ENCODE assay signal across 17 cellular contexts in the genomic region with DNA sequence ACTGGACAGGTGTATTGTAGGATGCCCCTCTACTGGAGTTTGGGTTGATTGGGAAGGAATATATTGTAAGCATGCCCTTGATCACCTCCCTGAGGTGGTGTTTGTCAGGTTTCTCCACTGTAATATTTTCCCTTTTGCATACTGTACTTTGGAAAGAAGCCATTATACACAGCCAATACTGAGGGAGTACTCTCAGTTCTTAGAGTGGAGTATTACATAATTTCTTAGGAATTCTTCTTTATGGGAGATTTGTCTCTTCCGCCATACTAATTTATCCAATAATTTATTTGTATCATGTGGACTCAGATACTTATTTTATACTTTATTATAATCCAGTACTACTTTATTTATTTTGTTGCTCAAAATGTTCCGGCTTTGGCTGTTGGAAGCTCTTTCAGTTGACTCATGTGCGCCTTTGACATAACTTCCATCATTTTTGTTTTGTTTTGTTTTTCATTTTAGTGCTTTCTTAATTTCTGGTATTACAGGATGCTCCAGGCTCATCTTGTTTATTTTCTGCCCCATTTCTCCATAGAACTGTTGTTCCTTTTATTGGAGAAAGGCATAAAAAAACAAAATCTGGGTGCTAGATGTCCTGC. TPM values are rescaled to one million over a fixed set of nuclear protein-coding genes. Genes with fewer than 3 reads are reported as not detected.
DNase-seq lines count a peak whose midpoint lies in the region; ATAC-seq and TF ChIP-seq lines count a peak whose summit lies in the region.
"Had no signal": no experiment of that assay in that cellular context is flagged by ENCODE, and none has a peak within 500 bp of the region (broad histone marks: within the 10 kb centered on the region; RNA-seq: fewer than 3 reads in every experiment).

No MANE protein-coding gene starts in this region.

- H3K9me3 Mint-ChIP-seq in chondrocyte (ENCODE audit: low read depth) (peaks cover 5% of the 10 kb centered on the region), mesothelial cell of epicardium (peaks cover 21% of the 10 kb centered on the region), T-cell (no peaks in the 10 kb centered on the region)
- H3K9me3 Mint-ChIP-seq: effector memory CD8-positive, alpha-beta T cell; WTC11 had no signal

- peaks cover 73% of the 10 kb centered on the region for H3K4me1 Mint-ChIP-seq in chondrocyte (ENCODE audit: low read depth)
- peaks cover 35% of the 10 kb centered on the region for H3K4me1 Mint-ChIP-seq in mesothelial cell of epicardium
- H3K4me1 Mint-ChIP-seq in T-cell, result peaks cover 82 to 92% (median 84%) of the 10 kb centered on the region in 3 donors

- H3K27me3 Mint-ChIP-seq in chondrocyte (ENCODE audit: low read depth), result no peaks in the 10 kb centered on the region
- H3K27me3 Mint-ChIP-seq in mesothelial cell of epicardium (ENCODE audit: low read depth), result no peaks in the 10 kb centered on the region
- H3K27me3 Mint-ChIP-seq in T-cell, result no peaks in the 10 kb centered on the region
- H3K27me3 Mint-ChIP-seq: effector memory CD8-positive, alpha-beta T cell had no signal

- CTCF ChIA-PET in T-cell (lab: Charles Lee), result no interaction called here

- peak; percentile 52 for ATAC-seq in left ventricle myocardium superior
- no peak for ATAC-seq in Right ventricle myocardium superior (ENCODE audit: poor library complexity)
- ATAC-seq in T-cell (replicated peaks in 1 of 4), result no peak
- no peak for ATAC-seq in HG03571 (IDR thresholded peaks at IDR 0.05; ENCODE audit: unreplicated experiment)
- ATAC-seq: effector memory CD8-positive, alpha-beta T cell had no signal

- H3K36me3 Mint-ChIP-seq in chondrocyte (ENCODE audit: low read depth) (no peaks in the 10 kb centered on the region), mesothelial cell of epicardium (peaks cover 10% of the 10 kb centered on the region), T-cell (peaks cover 6% of the 10 kb centered on the region)
- H3K36me3 Mint-ChIP-seq: WTC11 had no signal

- no peak overlapping the region for H3K4me3 Mint-ChIP-seq in chondrocyte (ENCODE audit: unreplicated experiment)
- H3K4me3 Mint-ChIP-seq in mesothelial cell of epicardium, result no peak overlapping the region
- no peak overlapping the region for H3K4me3 Mint-ChIP-seq in T-cell
- H3K4me3 Mint-ChIP-seq: effector memory CD8-positive, alpha-beta T cell; WTC11 had no signal

- POLR2A ChIA-PET in T-cell (lab: Charles Lee), result interaction anchor here in 1 of 2 donors (0.6 kb wide), 1 partner anchor 251 kb away, joined by 3 read pairs; no protein-coding TSS in a partner anchor

- TF ChIP-seq CTCF in chondrocyte (IDR thresholded peaks at IDR 0.05) (no peak), mesothelial cell of epicardium (IDR thresholded peaks at IDR 0.05; ENCODE audit: unreplicated experiment) (no peak)

- intact Hi-C loops in left ventricle myocardium superior (cut with micrococcal nuclease) (no loop called here), Right ventricle myocardium superior (cut with DNase I) (no loop called here)

- no peak for DNase-seq in left ventricle myocardium superior
- no peak for DNase-seq in Right ventricle myocardium superior
- DNase-seq in chondrocyte (ENCODE audit: low spot score), result no peak
- no peak for DNase-seq in mesothelial cell of epicardium (ENCODE audit: low spot score in 2 of 2, unreplicated experiment in 2 of 2)
- no peak for DNase-seq in mucosa of gallbladder (ENCODE audit: low spot score)
- no peak for DNase-seq in T-cell
- no peak for DNase-seq in RPMI8226
- DNase-seq: activated CD4-positive, alpha-beta T cell treated with anti-CD3 and anti-CD28 coated beads, Interleukin-2, amount 50 U/mL, for 48 hours; activated naive CD4-positive, alpha-beta T cell; aorta; effector memory CD8-positive, alpha-beta T cell; MG63; NCI-H1436 treated with DMSO at 0.1 percent for 48 hours; NCI-H774; stimulated activated CD8-positive, alpha-beta memory T cell treated with anti-CD3 and anti-CD28 coated beads, Interleukin-4, amount 100 ng/mL, for 48 hours had no signal

- peak overlapping the region; percentile 78 for H3K27ac Mint-ChIP-seq in chondrocyte (ENCODE audit: unreplicated experiment)
- H3K27ac Mint-ChIP-seq in mesothelial cell of epicardium, result peak overlapping the region; percentile 65
- no peak overlapping the region for H3K27ac Mint-ChIP-seq in T-cell

RNA-seq across cellular contexts. Expression of gene MKLN1, which starts 29.7 kb away (rescaled TPM):
- total RNA-seq in left ventricle myocardium superior (44.9 TPM), Right ventricle myocardium superior (37.5 TPM), chondrocyte (33.4 to 43.8 TPM (median 33.8 TPM) in 3 replicates), mesothelial cell of epicardium (58.1 to 67.3 TPM (median 61.7 TPM) in 3 replicates), mucosa of gallbladder (49.6 TPM), T-cell (10 to 100 TPM; 43.9 to 63.3 (median 46.5) TPM)

Comparison
In these comparisons a context has a peak if more than half of its experiments do, and no peak if none do; other contexts are left out.
1. H3K27ac Mint-ChIP-seq: peak in chondrocyte (single experiment) and mesothelial cell of epicardium (single experiment); none in T-cell (0 of 2).